Comparison of ENCODE assay signal across 8 cellular contexts in genomic region chr14:50954811-50955372, GRCh38. TPM values are rescaled to one million over a fixed set of nuclear protein-coding genes. Genes with fewer than 3 reads are reported as not detected.
A peak's percentile ranks its signal among the peaks of the same experiment; 100 is the strongest.
DNase-seq lines count a peak whose midpoint lies in the region; ATAC-seq, FAIRE-seq and TF ChIP-seq lines count a peak whose summit lies in the region.

No MANE protein-coding gene starts in this region.

- peak; percentile 74 for TF ChIP-seq CTCF in cardiac fibroblast (IDR thresholded peaks at IDR 0.05; ENCODE audit: low read depth, low read length)
- TF ChIP-seq CTCF in HepG2 (CRISPR knock-in tag; IDR thresholded peaks at IDR 0.05), result peak; percentile 56
- TF ChIP-seq CTCF in type B pancreatic cell (conservative IDR thresholded peaks at IDR 0.05), result peak; percentile 80

- H3K27me3 Mint-ChIP-seq in type B pancreatic cell, result no peaks in the 10 kb centered on the region
- H3K27me3 Mint-ChIP-seq in activated CD4-positive, alpha-beta memory T cell treated with anti-CD3 and anti-CD28 coated beads, Interleukin-2, amount 10 ng/mL, durations not matched to agents 7 days and 5 days, result no peaks in the 10 kb centered on the region

- POLR2A ChIA-PET in HepG2 (lab: Yijun Ruan, JAX), result interaction anchor here (1.0 to 1.1 kb wide), 2 partner anchors 11 kb away, joined by 4 read pairs; partner anchors contain the start of gene PYGL
- POLR2A ChIA-PET in activated CD4-positive, alpha-beta memory T cell treated with anti-CD3 and anti-CD28 coated beads, Interleukin-2, amount 10 ng/mL, durations not matched to agents 7 days and 5 days (lab: Charles Lee), result no interaction called here

- peak; percentile 32 for FAIRE-seq in HepG2 (lab: Jason Lieb, UNC)

- DNase-seq in AG08396 (ENCODE audit: low spot score), result peak; percentile 65
- DNase-seq in NCI-H226, result peak; percentile 52
- DNase-seq in cardiac fibroblast (ENCODE audit: low read depth in 2 of 2), result peak; percentile 79 to 86
- DNase-seq in HepG2 (ENCODE audit: low spot score), result peak; percentile 33
- no peak for DNase-seq in type B pancreatic cell (ENCODE audit: extremely low spot score, unreplicated experiment)
- DNase-seq in activated CD4-positive, alpha-beta memory T cell treated with anti-CD3 and anti-CD28 coated beads, Interleukin-2, amount 10 ng/mL, durations not matched to agents 7 days and 5 days, result no peak
- DNase-seq in activated CD4-positive, alpha-beta T cell treated with anti-CD3 and anti-CD28 coated beads, Interleukin-2, amount 50 U/mL, for 48 hours, result no peak

- H3K4me1 Mint-ChIP-seq in type B pancreatic cell (ENCODE audit: unreplicated experiment), result peaks cover 9% of the 10 kb centered on the region
- peaks cover 6% of the 10 kb centered on the region for H3K4me1 Mint-ChIP-seq in activated CD4-positive, alpha-beta memory T cell treated with anti-CD3 and anti-CD28 coated beads, Interleukin-2, amount 10 ng/mL, durations not matched to agents 7 days and 5 days

- no TSS peak for BruUV-seq in HepG2 (replicated peaks; lab: Mats Ljungman, UMichigan)

- ATAC-seq in GM18502 (IDR thresholded peaks at IDR 0.05; ENCODE audit: poor library complexity, unreplicated experiment) (peak; percentile 56), HepG2 (peak; percentile 66)

- peaks cover 10% of the 10 kb centered on the region for H3K4me1 ChIP-seq in HepG2 (ENCODE audit: insufficient read depth, low read length)

- no peaks in the 10 kb centered on the region for H3K36me3 ChIP-seq in HepG2 (replicated peaks in 1 of 2; ENCODE audit: control insufficient read depth in 1 of 2, insufficient read depth in 2 of 2, low read length in 2 of 2)

- 3% methylated on average over 1 of the region's 1 CpG for WGBS in HepG2 (ENCODE audit: low lambda C conversion rate)

- no peak overlapping the region for H3K27ac ChIP-seq in HepG2 (ENCODE audit: extremely low read length, insufficient read depth, low read length)

- no peaks in the 10 kb centered on the region for H3K9me3 Mint-ChIP-seq in type B pancreatic cell
- H3K9me3 Mint-ChIP-seq in activated CD4-positive, alpha-beta memory T cell treated with anti-CD3 and anti-CD28 coated beads, Interleukin-2, amount 10 ng/mL, durations not matched to agents 7 days and 5 days, result no peaks in the 10 kb centered on the region

- TF ChIP-seq EP300 in HepG2 (IDR thresholded peaks at IDR 0.05; ENCODE audit: low read depth in 2 of 2, low read length in 2 of 2) (no peak), HepG2 (CRISPR knock-in tag; IDR thresholded peaks at IDR 0.05; ENCODE audit: borderline replicate concordance) (no peak)

- TF ChIP-seq POLR2A in HepG2 (IDR thresholded peaks at IDR 0.05; ENCODE audit: insufficient read depth in 1 of 2, low read depth in 2 of 2, low read length in 2 of 2), result no peak

- peak overlapping the region; percentile 46; the same call in 1 of the 2 replicates for H3K4me2 ChIP-seq in HepG2 (ENCODE audit: low read depth, low read length)

- peak overlapping the region; percentile 97 for H3K27ac Mint-ChIP-seq in type B pancreatic cell
- H3K27ac Mint-ChIP-seq in activated CD4-positive, alpha-beta memory T cell treated with anti-CD3 and anti-CD28 coated beads, Interleukin-2, amount 10 ng/mL, durations not matched to agents 7 days and 5 days, result no peak overlapping the region

- no peaks in the 10 kb centered on the region for H3K9me3 ChIP-seq in HepG2 (ENCODE audit: low read length)

- H3K27me3 ChIP-seq in HepG2 (ENCODE audit: control insufficient read depth in 1 of 2, insufficient read depth in 2 of 2, low read length in 2 of 2), result no peaks in the 10 kb centered on the region

- in situ Hi-C loops in HepG2 (cut with HindIII; ENCODE audit: extremely low pct_ligation_motif_present, low pct_unique_long_range_greater_than_20kb), result no loop called here

- H3K4me3 ChIP-seq in cardiac fibroblast (replicated peaks in 1 of 2; ENCODE audit: low read depth in 2 of 2, low read length in 2 of 2), result no peak overlapping the region
- H3K4me3 ChIP-seq in HepG2 (replicated peaks in 1 of 3; ENCODE audit: insufficient read depth in 1 of 3, low read depth in 2 of 3, low read length in 3 of 3), result 0 out of 6 replicates have a peak overlapping the region, but pooled peaks of 1 of the 3 experiments have one; percentile 27

- no peaks in the 10 kb centered on the region for H4K20me1 ChIP-seq in HepG2 (ENCODE audit: insufficient read depth, low read length)

- CTCF ChIA-PET in HepG2 (lab: Yijun Ruan, JAX; ENCODE audit: low intra/inter-chr PET ratio, low total read pairs), result no interaction called here
- CTCF ChIA-PET in activated CD4-positive, alpha-beta memory T cell treated with anti-CD3 and anti-CD28 coated beads, Interleukin-2, amount 10 ng/mL, durations not matched to agents 7 days and 5 days (lab: Charles Lee), result interaction anchor here (0.6 to 0.7 kb wide), 2 partner anchors 10 to 192 kb away, joined by 3 read pairs; no protein-coding TSS in a partner anchor

- no peak for TF ChIP-seq RAD21 in HepG2 (CRISPR knock-in tag; IDR thresholded peaks at IDR 0.05)

- no peak overlapping the region for H3K4me3 Mint-ChIP-seq in type B pancreatic cell
- no peak overlapping the region for H3K4me3 Mint-ChIP-seq in activated CD4-positive, alpha-beta memory T cell treated with anti-CD3 and anti-CD28 coated beads, Interleukin-2, amount 10 ng/mL, durations not matched to agents 7 days and 5 days

- peak overlapping the region; percentile 73 for H2AFZ ChIP-seq in HepG2 (ENCODE audit: low read length)

- H3K36me3 Mint-ChIP-seq in type B pancreatic cell, result no peaks in the 10 kb centered on the region
- H3K36me3 Mint-ChIP-seq in activated CD4-positive, alpha-beta memory T cell treated with anti-CD3 and anti-CD28 coated beads, Interleukin-2, amount 10 ng/mL, durations not matched to agents 7 days and 5 days (ENCODE audit: low read depth), result no peaks in the 10 kb centered on the region

- H3K79me2 ChIP-seq in HepG2 (ENCODE audit: insufficient read depth, low read length), result no peaks in the 10 kb centered on the region

- intact Hi-C loops in HepG2 (cut with micrococcal nuclease; ENCODE audit: unreplicated experiment), result loop anchor here (1.0 to 10.0 kb wide), 3 partner anchors 140 to 260 kb away; partner anchors contain the start of gene TRIM9

- no peak overlapping the region for H3K9ac ChIP-seq in HepG2 (ENCODE audit: insufficient read depth, low read depth, low read length)

TF ChIP-seq in HepG2, 621 proteins besides CTCF, POLR2A, EP300 and RAD21:
- TF ChIP-seq ZNF879 (CRISPR knock-in tag; IDR thresholded peaks at IDR 0.05), result no peak
- peak; percentile 53 for TF ChIP-seq STAG1 (CRISPR knock-in tag; IDR thresholded peaks at IDR 0.05)
- TF ChIP-seq SMC3 (IDR thresholded peaks at IDR 0.05; ENCODE audit: low read length), result peak; percentile 49

RNA-seq across cellular contexts. Expression of gene PYGL, which starts 10.6 kb away (rescaled TPM):
- 110 and 138 TPM in 2 replicates for total RNA-seq in HepG2 (2016; rRNA removed; fragmentation: Illumina TruSeq; extraction: Trizol)
- total RNA-seq in HepG2 (2016; cell fraction: cytosol; rRNA removed; fragmentation: Illumina TruSeq; extraction: Trizol; ENCODE audit: low read depth), result 24.2 and 25.1 TPM in 2 replicates
- total RNA-seq in HepG2 (2016; cell fraction: insoluble cytoplasmic fraction; rRNA removed; fragmentation: Illumina TruSeq; extraction: Trizol), result 104 and 122 TPM in 2 replicates
- total RNA-seq in HepG2 (2016; cell fraction: membrane; rRNA removed; fragmentation: Illumina TruSeq; extraction: Trizol), result 42.2 and 48.9 TPM in 2 replicates
- 69.1 and 77.8 TPM in 2 replicates for total RNA-seq in HepG2 (2016; cell fraction: nucleus; rRNA removed; fragmentation: Illumina TruSeq; extraction: Trizol)
- polyA plus RNA-seq in HepG2 (2011; rRNA removed), result 93.4 and 98.4 TPM in 2 replicates
- polyA plus RNA-seq in HepG2 (2011; cell fraction: cytosol; rRNA removed), result 56.3 and 63.7 TPM in 2 replicates
- polyA plus RNA-seq in HepG2 (2011; cell fraction: nucleus; rRNA removed), result 149 and 157 TPM in 2 replicates
- polyA plus RNA-seq in HepG2 (2012), result 83.7 and 96.3 TPM in 2 replicates
- 8.8 and 10.5 TPM in 2 replicates for polyA plus RNA-seq in HepG2 (2016; cell fraction: cytosol; fragmentation: Illumina TruSeq; extraction: Trizol; ENCODE audit: low read depth)
- 95.4 and 102 TPM in 2 replicates for polyA plus RNA-seq in HepG2 (2016; cell fraction: insoluble cytoplasmic fraction; fragmentation: Illumina TruSeq; extraction: Trizol; ENCODE audit: low read depth)
- polyA plus RNA-seq in HepG2 (2016; cell fraction: membrane; fragmentation: Illumina TruSeq; extraction: Trizol; ENCODE audit: low read depth), result 16.6 and 19.8 TPM in 2 replicates
- polyA plus RNA-seq in HepG2 (2016; cell fraction: nucleus; fragmentation: Illumina TruSeq; extraction: Trizol; ENCODE audit: insufficient read depth, low read depth), result 103 and 119 TPM in 2 replicates
- 42.1 and 79.4 TPM in 2 replicates for polyA minus RNA-seq in HepG2 (2011; rRNA and poly(A)+ RNA removed; ENCODE audit: low replicate concordance)
- 85.3 and 93.5 TPM in 2 replicates for polyA minus RNA-seq in HepG2 (2011; cell fraction: cytosol; rRNA and poly(A)+ RNA removed)
- polyA minus RNA-seq in HepG2 (2011; cell fraction: nucleus; rRNA and poly(A)+ RNA removed), result 147 and 159 TPM in 2 replicates
- total RNA-seq in type B pancreatic cell (ENCODE audit: low replicate concordance), result 27.3 and 38.8 TPM in 2 replicates
- total RNA-seq in activated CD4-positive, alpha-beta memory T cell treated with anti-CD3 and anti-CD28 coated beads, Interleukin-2, amount 10 ng/mL, durations not matched to agents 7 days and 5 days, result under 1 TPM; 0.40 to 0.53 TPM

Comparison
In these comparisons a context has a peak if more than half of its experiments do, and no peak if none do; other contexts are left out.
1. DNase-seq: peak in AG08396 (single experiment), NCI-H226 (single experiment), cardiac fibroblast (2 of 2) and HepG2 (single experiment); none in type B pancreatic cell (single experiment), activated CD4-positive, alpha-beta memory T cell treated with anti-CD3 and anti-CD28 coated beads, Interleukin-2, amount 10 ng/mL, durations not matched to agents 7 days and 5 days (single experiment) and activated CD4-positive, alpha-beta T cell treated with anti-CD3 and anti-CD28 coated beads, Interleukin-2, amount 50 U/mL, for 48 hours (0 of 2).
2. RNA of gene PYGL, which starts 10.6 kb away (total RNA-seq): 24.2 to 138 TPM in HepG2 and 27.3 to 38.8 TPM in type B pancreatic cell; 0.40 to 0.53 TPM in activated CD4-positive, alpha-beta memory T cell treated with anti-CD3 and anti-CD28 coated beads, Interleukin-2, amount 10 ng/mL, durations not matched to agents 7 days and 5 days; every median in the first group is over 10 times any median in the second.
3. Peak in every context shown above with its lines, with median percentiles within 50 percentile points of each other: CTCF ChIP-seq.